ENCODE assay signal across 11 cellular contexts in the genomic region with DNA sequence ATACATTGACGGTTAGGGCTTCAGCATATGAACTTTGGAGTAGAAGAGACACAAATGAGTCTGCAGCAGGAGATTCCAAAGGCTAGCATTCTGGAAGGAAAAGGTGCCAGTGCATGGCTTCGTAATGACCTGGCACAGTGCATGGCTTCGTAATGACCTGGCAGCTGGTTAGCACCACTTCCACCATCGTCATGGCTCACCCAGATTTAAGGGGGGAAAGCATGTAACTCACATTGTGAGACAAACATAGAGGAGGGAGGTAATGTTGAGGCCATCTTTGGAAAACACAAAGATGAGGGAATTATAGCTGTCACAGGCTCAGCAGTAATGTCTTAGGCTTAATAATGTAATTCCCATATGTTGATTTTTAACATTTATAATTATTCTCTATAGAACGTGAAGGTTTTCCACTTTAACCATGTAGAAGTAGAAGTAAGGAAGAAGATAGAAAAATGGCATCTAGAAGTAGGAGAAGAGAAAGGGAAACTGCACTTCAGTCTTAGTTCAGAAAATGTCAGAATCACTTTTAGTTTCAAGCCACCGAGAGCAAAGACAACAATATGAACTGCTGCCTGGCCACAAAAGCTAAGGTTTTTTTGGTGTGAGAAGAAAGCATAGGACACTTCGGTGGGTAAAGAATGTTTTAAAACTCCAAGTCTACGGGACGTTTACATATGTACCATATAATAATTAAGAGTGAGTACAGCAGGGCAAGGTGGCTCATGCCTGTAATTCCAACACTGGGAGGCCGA. TPM values are rescaled to one million over a fixed set of nuclear protein-coding genes. Genes with fewer than 3 reads are reported as not detected.
DNase-seq lines count a peak whose midpoint lies in the region; ATAC-seq lines count a peak whose summit lies in the region.
"Had no signal": no experiment of that assay in that cellular context is flagged by ENCODE, and none has a peak within 500 bp of the region (broad histone marks: within the 10 kb centered on the region; RNA-seq: fewer than 3 reads in every experiment).

No MANE protein-coding gene starts in this region.

- peak; percentile 71 for ATAC-seq in GM19035 (IDR thresholded peaks at IDR 0.05; ENCODE audit: unreplicated experiment)
- peak; percentile 63 for ATAC-seq in HG03159 (IDR thresholded peaks at IDR 0.05; ENCODE audit: unreplicated experiment)
- peak; percentile 29 to 40 for ATAC-seq in activated naive CD4-positive, alpha-beta T cell treated with anti-CD3 and anti-CD28 coated beads, Interleukin-2, amount 50 U/mL, for 72 hours
- ATAC-seq: stimulated activated memory B cell treated with anti-CD40 and anti-IgM and Interleukin-4, amounts not matched to agents 10 μg/mL and 1 μg/mL and 100 μg/mL, for 72 hours had no signal

- peaks cover 0 to 9% of the 10 kb centered on the region in 2 donors for H3K36me3 Mint-ChIP-seq in activated naive CD4-positive, alpha-beta T cell treated with anti-CD3 and anti-CD28 coated beads, Interleukin-2, amount 50 U/mL, for 72 hours
- H3K36me3 Mint-ChIP-seq: stimulated activated memory B cell treated with anti-CD40 and anti-IgM and Interleukin-4, amounts not matched to agents 10 μg/mL and 1 μg/mL and 100 μg/mL, for 72 hours had no signal

- H3K9me3 Mint-ChIP-seq in activated naive CD4-positive, alpha-beta T cell treated with anti-CD3 and anti-CD28 coated beads, Interleukin-2, amount 50 U/mL, for 72 hours = peaks cover 12 to 18% of the 10 kb centered on the region in 2 donors

- peak overlapping the region in 1 of 2 donors; percentile 39 for H3K27ac Mint-ChIP-seq in activated naive CD4-positive, alpha-beta T cell treated with anti-CD3 and anti-CD28 coated beads, Interleukin-2, amount 50 U/mL, for 72 hours
- H3K27ac Mint-ChIP-seq: nephron; stimulated activated memory B cell treated with anti-CD40 and anti-IgM and Interleukin-4, amounts not matched to agents 10 μg/mL and 1 μg/mL and 100 μg/mL, for 72 hours had no signal

- DNase-seq in EH (ENCODE audit: low read depth) (peak; percentile 21), islet precursor cell (no peak), NCI-H187 (lab: John Stamatoyannopoulos, UW) (no peak), NCI-H1048 (lab: John Stamatoyannopoulos, UW) (no peak)
- DNase-seq in activated naive CD4-positive, alpha-beta T cell treated with anti-CD3 and anti-CD28 coated beads, Interleukin-2, amount 50 U/mL, for 72 hours (ENCODE audit: low spot score in 2 of 2) = no peak
- DNase-seq in stimulated activated CD4-positive, alpha-beta T cell treated with anti-CD3 and anti-CD28 coated beads, Interleukin-4, amount 100 ng/mL, for 4 hours = no peak
- DNase-seq: NK-92 treated with Interleukin-12 subunit alpha and Interleukin-12 subunit beta, amount 100 ng/mL, for 24 hours had no signal

RNA-seq across cellular contexts. Expression of gene STK25, which starts 6.8 kb away (rescaled TPM):
- 10 to 100 TPM; 35.3 to 95.5 TPM for total RNA-seq in activated naive CD4-positive, alpha-beta T cell treated with anti-CD3 and anti-CD28 coated beads, Interleukin-2, amount 50 U/mL, for 72 hours

RNA-seq across cellular contexts. Expression of gene BOK, which starts 43.4 kb away (rescaled TPM):
- total RNA-seq in activated naive CD4-positive, alpha-beta T cell treated with anti-CD3 and anti-CD28 coated beads, Interleukin-2, amount 50 U/mL, for 72 hours = under 1 TPM in 1 of 2 donors, not detected in 1; 0.35 TPM
